In the genomic region with DNA sequence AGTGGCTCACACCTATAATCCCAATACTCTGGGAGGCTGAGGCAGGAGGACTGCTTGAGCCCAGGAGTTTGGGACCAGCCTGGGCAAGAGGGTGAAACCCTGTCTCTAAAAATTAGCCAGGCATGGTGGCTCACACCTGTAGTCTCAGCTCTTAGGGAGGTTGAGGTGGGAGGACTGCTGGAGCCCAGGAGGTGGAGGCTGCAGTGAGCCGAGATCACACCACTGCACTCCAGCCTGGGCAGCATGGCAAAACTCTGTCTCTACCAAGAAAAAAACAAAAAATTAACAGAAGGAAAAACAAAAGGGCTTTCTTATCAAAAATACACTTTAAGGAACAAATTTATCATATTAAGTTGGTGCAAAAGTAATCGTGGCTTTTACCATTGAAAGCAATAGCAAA, we compare ENCODE assay signal across 7 cellular contexts. TPM values are rescaled to one million over a fixed set of nuclear protein-coding genes. Genes with fewer than 3 reads are reported as not detected.
DNase-seq lines count a peak whose midpoint lies in the region; ATAC-seq and TF ChIP-seq lines count a peak whose summit lies in the region.
"Not testable (repeated sequence)": the region's sequence is repeated elsewhere in the genome, so short reads cannot be mapped to it uniquely, and the experiment has no call there.

No MANE protein-coding gene starts in this region.

- H3K36me3 ChIP-seq in PC-9 (ENCODE audit: low read depth) (peaks cover 19% of the 10 kb centered on the region), esophagus muscularis mucosa (peaks cover 10 to 51% (median 23%) of the 10 kb centered on the region in 4 donors), heart right ventricle (peaks cover 0 to 51% (median 19%) of the 10 kb centered on the region in 9 donors), gastrocnemius medialis (peaks cover 0 to 13% of the 10 kb centered on the region in 2 donors)
- H3K36me3 ChIP-seq in hepatocyte (replicated peaks; ENCODE audit: insufficient read depth, low read depth): not testable (repeated sequence)

- in situ Hi-C loops in gastrocnemius medialis (cut with MboI; ENCODE audit: low sequenced_read_pairs in 4 of 4): loop anchor here in 1 of 4 donors (25.0 kb wide), 1 partner anchor 273 kb away; no protein-coding TSS in a partner anchor

- not testable (repeated sequence) for TF ChIP-seq EP300 in esophagus muscularis mucosa (IDR thresholded peaks at IDR 0.05)

- CTCF ChIA-PET in PC-9 (lab: Charles Lee): not testable (repeated sequence)

- H3K27me3 Mint-ChIP-seq in activated T-cell treated with anti-CD3 and anti-CD28 coated beads, Interleukin-2, amount 50 U/mL, for 24 hours: not testable (repeated sequence)

- TF ChIP-seq POLR2A in esophagus muscularis mucosa (IDR thresholded peaks at IDR 0.05; ENCODE audit: low read depth); gastrocnemius medialis (IDR thresholded peaks at IDR 0.05): not testable (repeated sequence)

- peaks cover 71% of the 10 kb centered on the region for H3K36me3 Mint-ChIP-seq in activated T-cell treated with anti-CD3 and anti-CD28 coated beads, Interleukin-2, amount 50 U/mL, for 24 hours (ENCODE audit: low read depth)

- H3K4me3 Mint-ChIP-seq in activated T-cell treated with anti-CD3 and anti-CD28 coated beads, Interleukin-2, amount 50 U/mL, for 24 hours: not testable (repeated sequence)

- not testable (repeated sequence) for H3K27me3 ChIP-seq in PC-9 (ENCODE audit: insufficient read depth, low read depth); esophagus muscularis mucosa; heart right ventricle; hepatocyte; gastrocnemius medialis

- H3K4me3 ChIP-seq in PC-9, esophagus muscularis mucosa, heart right ventricle, hepatocyte, gastrocnemius medialis: not testable (repeated sequence)

- not testable (repeated sequence) for H3K27ac ChIP-seq in PC-9, heart right ventricle
- H3K27ac ChIP-seq in esophagus muscularis mucosa (replicated peaks in 1 of 4): peak overlapping the region in 3 of 4 donors; percentile 61 to 79 (median 65)
- H3K27ac ChIP-seq in hepatocyte: peak overlapping the region; percentile 57
- H3K27ac ChIP-seq in gastrocnemius medialis: peak overlapping the region in 3 of 4 donors; percentile 24 to 70 (median 68)

- TF ChIP-seq CTCF in PC-9 (conservative IDR thresholded peaks at IDR 0.05); esophagus muscularis mucosa (IDR thresholded peaks at IDR 0.05); heart right ventricle (IDR thresholded peaks at IDR 0.05); hepatocyte (IDR thresholded peaks at IDR 0.05; ENCODE audit: poor library complexity); gastrocnemius medialis (IDR thresholded peaks at IDR 0.05 in 4 of 5, conservative IDR thresholded peaks at IDR 0.05 in 1 of 5): not testable (repeated sequence)

- BruUV-seq in PC-9 (replicated peaks; lab: Mats Ljungman, UMichigan): TSS peak; percentile 19

- intact Hi-C loops in PC-9 (cut with micrococcal nuclease; ENCODE audit: unreplicated experiment); esophagus muscularis mucosa (cut with DNase I); heart right ventricle (cut with DNase I); posterior vena cava (cut with DNase I); gastrocnemius medialis (cut with DNase I; ENCODE audit: low total_unique reads): not testable (repeated sequence)

- H3K4me2 ChIP-seq in PC-9, hepatocyte: not testable (repeated sequence)

- DNase-seq in PC-9: peak in 1 of 2 experiments; percentile 2
- not testable (repeated sequence) for DNase-seq in activated T-cell treated with anti-CD3 and anti-CD28 coated beads, Interleukin-2, amount 50 U/mL, for 24 hours; esophagus muscularis mucosa (ENCODE audit: extremely low spot score); heart right ventricle; hepatocyte (ENCODE audit: low spot score); gastrocnemius medialis
- DNase-seq in posterior vena cava (ENCODE audit: low spot score): peak; percentile 25

- not testable (repeated sequence) for H4K20me1 ChIP-seq in PC-9 (ENCODE audit: insufficient read depth); hepatocyte (ENCODE audit: insufficient read depth, poor library complexity, severe bottlenecking)

- H3K27ac Mint-ChIP-seq in activated T-cell treated with anti-CD3 and anti-CD28 coated beads, Interleukin-2, amount 50 U/mL, for 24 hours: peak overlapping the region; percentile 81

- H3K4me1 ChIP-seq in PC-9 (replicated peaks; ENCODE audit: insufficient read depth) (peaks cover 13% of the 10 kb centered on the region), esophagus muscularis mucosa (peaks cover 0 to 15% (median 7%) of the 10 kb centered on the region in 4 donors), heart right ventricle (peaks cover 0 to 14% (median 6%) of the 10 kb centered on the region in 9 donors)
- not testable (repeated sequence) for H3K4me1 ChIP-seq in hepatocyte (ENCODE audit: insufficient read depth); gastrocnemius medialis

- peaks cover 23% of the 10 kb centered on the region for H3K4me1 Mint-ChIP-seq in activated T-cell treated with anti-CD3 and anti-CD28 coated beads, Interleukin-2, amount 50 U/mL, for 24 hours (ENCODE audit: low read depth)

- POLR2A ChIA-PET in PC-9 (lab: Charles Lee; ENCODE audit: unreplicated experiment): not testable (repeated sequence)

- H2AFZ ChIP-seq in PC-9, hepatocyte: not testable (repeated sequence)

- not testable (repeated sequence) for H3K9me3 ChIP-seq in PC-9 (ENCODE audit: insufficient read depth, low read depth); esophagus muscularis mucosa; heart right ventricle; hepatocyte (ENCODE audit: low read depth); gastrocnemius medialis

- ATAC-seq in heart right ventricle: peak in 5 of 8 donors; percentile 13 to 55 (median 31)
- ATAC-seq in gastrocnemius medialis: peak; percentile 8 to 32

- 72% methylated on average over 2 of the region's 2 CpGs for WGBS in esophagus muscularis mucosa
- 94 to 97% methylated on average over 2 of the region's 2 CpGs for WGBS in heart right ventricle, 2 donors
- WGBS in hepatocyte (ENCODE audit: low lambda C conversion rate, missing lambda C conversion rate): 91% methylated on average over 2 of the region's 2 CpGs

- H3K9me3 Mint-ChIP-seq in activated T-cell treated with anti-CD3 and anti-CD28 coated beads, Interleukin-2, amount 50 U/mL, for 24 hours: not testable (repeated sequence)

- peaks cover 27% of the 10 kb centered on the region for H3F3A ChIP-seq in PC-9 (ENCODE audit: insufficient read depth, low read depth)

- H3K9me2 ChIP-seq in PC-9 (ENCODE audit: insufficient read depth); hepatocyte (replicated peaks; ENCODE audit: insufficient read depth): not testable (repeated sequence)

- not testable (repeated sequence) for H3K79me2 ChIP-seq in PC-9 (ENCODE audit: low read depth); hepatocyte

RNA-seq across cellular contexts. Expression of a gene that starts 51.8 kb away (rescaled TPM):
- total RNA-seq in PC-9 (2021): 118 and 125 TPM in 2 replicates
- 10 to 100 TPM; 16.4 to 42.3 (median 28.3) TPM for total RNA-seq in esophagus muscularis mucosa
- total RNA-seq in heart right ventricle: 10 to 100 TPM; 17.6 to 47.3 (median 32.2) TPM
- polyA plus RNA-seq in heart right ventricle: 10 to 100 TPM; 31.3 to 48.3 TPM
- total RNA-seq in hepatocyte: 9.0 and 11.6 TPM in 2 replicates
- 5.9 and 6.7 TPM in 2 replicates for polyA plus RNA-seq in hepatocyte
- total RNA-seq in posterior vena cava: 10 to 100 TPM; 24.3 to 34.1 TPM
- 10 to 100 TPM; 40.5 to 54.0 (median 49.3) TPM for total RNA-seq in gastrocnemius medialis
